Comparison of ENCODE assay signal across 18 cellular contexts in the genomic region with DNA sequence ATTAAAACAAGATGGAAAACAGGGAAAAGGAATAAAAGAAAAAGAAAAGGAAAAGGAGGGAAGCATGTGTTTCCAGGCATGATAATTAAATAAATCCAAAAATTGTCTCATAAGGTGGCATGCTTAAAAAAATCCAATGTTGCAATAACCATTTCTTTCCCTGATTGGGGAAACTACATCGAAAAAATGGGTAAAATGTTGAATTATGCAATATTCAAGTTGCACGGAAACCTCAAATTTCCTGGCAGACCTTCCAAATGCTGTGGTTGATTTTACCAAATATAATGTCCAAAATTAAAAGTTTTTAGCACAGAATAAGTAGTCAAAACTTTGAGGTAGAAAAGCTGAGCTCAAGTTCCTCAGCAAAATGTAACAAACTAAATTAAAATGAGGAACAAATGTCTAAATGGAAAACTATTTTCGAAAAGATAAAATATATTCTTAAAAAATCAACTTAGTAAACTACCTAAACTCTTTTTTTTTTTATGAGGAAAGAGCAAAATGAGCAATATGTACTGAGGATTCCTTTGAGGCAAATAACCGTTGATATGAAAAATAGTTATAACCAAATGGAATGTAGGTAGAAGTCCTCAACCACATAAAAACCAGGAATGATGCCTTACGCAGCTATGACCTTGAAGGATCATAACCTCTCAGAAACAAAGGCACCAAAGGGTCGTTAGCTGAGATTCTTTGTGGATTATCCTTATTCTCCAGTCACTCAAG. TPM values are rescaled to one million over a fixed set of nuclear protein-coding genes. Genes with fewer than 3 reads are reported as not detected.
DNase-seq lines count a peak whose midpoint lies in the region; ATAC-seq and TF ChIP-seq lines count a peak whose summit lies in the region.
"Had no signal": no experiment of that assay in that cellular context is flagged by ENCODE, and none has a peak within 500 bp of the region (broad histone marks: within the 10 kb centered on the region; RNA-seq: fewer than 3 reads in every experiment).

No MANE protein-coding gene starts in this region.

- no peak for TF ChIP-seq CTCF in AG10803 (conservative IDR thresholded peaks at IDR 0.05; ENCODE audit: low read length)
- no peak for TF ChIP-seq CTCF in fibroblast of villous mesenchyme (IDR thresholded peaks at IDR 0.05; ENCODE audit: insufficient read depth, low read depth, low read length)

- H3K4me3 ChIP-seq in AG10803 (ENCODE audit: low read length) (no peak overlapping the region), fibroblast of villous mesenchyme (ENCODE audit: low read depth, low read length) (no peak overlapping the region)

- DNase-seq in AG10803 (ENCODE audit: low read depth) (peak; percentile 96), H4 (ENCODE audit: low spot score) (peak; percentile 47), SKM-1 treated with dmso at 0.1 percent for 144 hours (lab: John Stamatoyannopoulos, UW; ENCODE audit: unreplicated experiment) (peak; percentile 27), fibroblast of villous mesenchyme (ENCODE audit: low read depth) (peak; percentile 40), left lobe of liver (ENCODE audit: low spot score) (no peak), SK-N-DZ (ENCODE audit: low spot score) (no peak), amniotic stem cell (lab: John Stamatoyannopoulos, UW) (no peak)
- DNase-seq: activated CD4-positive, alpha-beta T cell treated with anti-CD3 and anti-CD28 coated beads for 48 hours; activated naive CD4-positive, alpha-beta T cell treated with anti-CD3 and anti-CD28 coated beads, Interleukin-2, amount 50 U/mL, for 16 hours; activated T-cell treated with anti-CD3 and anti-CD28 coated beads for 4 hours; caudate nucleus; DMS79 treated with DMSO at 0.1 percent for 48 hours; effector memory CD8-positive, alpha-beta T cell; immature natural killer cell; NCI-H2081 treated with DMSO at 0.1 percent for 48 hours; stimulated activated CD4-positive, alpha-beta T cell treated with anti-CD3 and anti-CD28 coated beads, Interleukin-4, amount 100 ng/mL, for 4 hours had no signal

- ATAC-seq in esophagus mucosa (no peak), left lobe of liver (no peak)
- ATAC-seq: effector memory CD8-positive, alpha-beta T cell had no signal

RNA-seq across cellular contexts. Expression of a gene that starts 52.6 kb away (rescaled TPM):
- 0.46 and 0.53 TPM in 2 replicates for total RNA-seq in H4 (2014; rRNA removed; shearing (Covaris generic))
- total RNA-seq in fibroblast of villous mesenchyme (under 0.01 TPM in 2 replicates), esophagus mucosa (22.3 TPM), left lobe of liver (0.38 TPM)
- not detected in 2 replicates for polyA plus RNA-seq in SK-N-DZ (2014; cell fraction: cytosol; rRNA removed)
- not detected in 2 replicates for polyA plus RNA-seq in SK-N-DZ (2014; cell fraction: nucleus; rRNA removed)
- total RNA-seq: glomerular endothelial cell had no signal

Comparison
In these comparisons a context has a peak if more than half of its experiments do, and no peak if none do; other contexts are left out.
1. DNase-seq: peak in AG10803 (single experiment), H4 (single experiment), SKM-1 treated with dmso at 0.1 percent for 144 hours (single experiment) and fibroblast of villous mesenchyme (single experiment); none in left lobe of liver (single experiment), SK-N-DZ (single experiment) and amniotic stem cell (single experiment).
2. RNA of a gene that starts 52.6 kb away (total RNA-seq): 22.3 TPM in esophagus mucosa (single experiment); 0.46 to 0.53 TPM in H4, 0.38 TPM in left lobe of liver (single experiment) and under 0.01 TPM in fibroblast of villous mesenchyme; every median in the first group is over 10 times any median in the second.